In genomic region chr9:134136117-134136996, GRCh38 we compare ENCODE assay signal across 8 cellular contexts. TPM values are rescaled to one million over a fixed set of nuclear protein-coding genes. Genes with fewer than 3 reads are reported as not detected.
DNase-seq lines count a peak whose midpoint lies in the region; ATAC-seq, FAIRE-seq and TF ChIP-seq lines count a peak whose summit lies in the region.

No MANE protein-coding gene starts in this region.

- 1% methylated on average over 22 of the region's 93 CpGs for WGBS in SK-N-SH (ENCODE audit: low lambda C conversion rate)

- H3K9me3 ChIP-seq in SK-N-SH (no peaks in the 10 kb centered on the region), mucosa of stomach (ENCODE audit: control insufficient read depth, low read length) (no peaks in the 10 kb centered on the region)
- H3K9me3 ChIP-seq in effector memory CD4-positive, alpha-beta T cell (ENCODE audit: control insufficient read depth, low read length): no peaks in the 10 kb centered on the region

- H3K79me2 ChIP-seq in SK-N-SH (ENCODE audit: insufficient read depth): peaks cover 45% of the 10 kb centered on the region

- DNase-seq in activated CD4-positive, CD25-positive, alpha-beta regulatory T cell (lab: John Stamatoyannopoulos, UW): no peak
- no peak for DNase-seq in SK-N-SH
- no peak for DNase-seq in effector memory CD4-positive, alpha-beta T cell
- peak; percentile 14 for DNase-seq in urothelium cell line (ENCODE audit: low spot score)

- H3K9me2 ChIP-seq in SK-N-SH: no peaks in the 10 kb centered on the region

- CTCF ChIA-PET in SK-N-SH (lab: Yijun Ruan, JAX): interaction anchor here (0.9 to 1.7 kb wide), 3 partner anchors 12 to 307 kb away, joined by 3 to 5 read pairs (median 5); partner anchors contain the start of gene BRD3OS

- H3K27me3 ChIP-seq in SK-N-SH (ENCODE audit: insufficient read depth) (no peaks in the 10 kb centered on the region), mucosa of stomach (ENCODE audit: control insufficient read depth, insufficient read depth, low read length) (no peaks in the 10 kb centered on the region)
- no peaks in the 10 kb centered on the region for H3K27me3 ChIP-seq in effector memory CD4-positive, alpha-beta T cell (replicated peaks; ENCODE audit: control insufficient read depth, insufficient read depth, low read length, poor library complexity, severe bottlenecking)

- H3K4me1 ChIP-seq in SK-N-SH (ENCODE audit: control insufficient read depth in 1 of 2, insufficient read depth in 2 of 2, low read depth in 1 of 2, low read length in 1 of 2): peaks cover 9 to 27% of the 10 kb centered on the region in 2 experiments; a peak in 2 of 4 replicates
- peaks cover 17% of the 10 kb centered on the region for H3K4me1 ChIP-seq in effector memory CD4-positive, alpha-beta T cell (ENCODE audit: control insufficient read depth, insufficient read depth, low read length, poor library complexity, severe bottlenecking)
- H3K4me1 ChIP-seq in mucosa of stomach (ENCODE audit: control insufficient read depth, insufficient read depth, low read length): peaks cover 31% of the 10 kb centered on the region

- ATAC-seq in activated CD4-positive, CD25-positive, alpha-beta regulatory T cell treated with anti-CD3 and anti-CD28 coated beads, Interleukin-2, amount 50 U/mL, for 24 hours: peak; percentile 7 to 18
- peak; percentile 22 for ATAC-seq in HG02798 (IDR thresholded peaks at IDR 0.05; ENCODE audit: poor library complexity, unreplicated experiment)
- no peak for ATAC-seq in HG03469 (IDR thresholded peaks at IDR 0.05; ENCODE audit: unreplicated experiment)

- peak overlapping the region; percentile 77 to 95 for H3K4me3 ChIP-seq in SK-N-SH (ENCODE audit: low read depth in 2 of 2, low read length in 1 of 2)
- H3K4me3 ChIP-seq in effector memory CD4-positive, alpha-beta T cell (ENCODE audit: insufficient read depth, low read depth, low read length, poor library complexity, severe bottlenecking): peak overlapping the region; percentile 75
- H3K4me3 ChIP-seq in mucosa of stomach (ENCODE audit: low read length): peak overlapping the region; percentile 67

- no peak for TF ChIP-seq RAD21 in SK-N-SH (IDR thresholded peaks at IDR 0.05; ENCODE audit: low read length)

- POLR2A ChIA-PET in SK-N-SH (lab: Yijun Ruan, JAX): interaction anchor here (0.6 to 1.1 kb wide), 3 partner anchors 11 to 70 kb away, joined by 3 read pairs; no protein-coding TSS in a partner anchor

- H3K36me3 ChIP-seq in SK-N-SH (replicated peaks in 1 of 2; ENCODE audit: control insufficient read depth in 1 of 2, insufficient read depth in 2 of 2, low read length in 1 of 2) (peaks cover 0 to 15% of the 10 kb centered on the region in 2 experiments), mucosa of stomach (ENCODE audit: control insufficient read depth, insufficient read depth, low read length) (no peaks in the 10 kb centered on the region)
- peaks cover 13% of the 10 kb centered on the region for H3K36me3 ChIP-seq in effector memory CD4-positive, alpha-beta T cell (ENCODE audit: control insufficient read depth, insufficient read depth, low read length)

- peaks cover 38% of the 10 kb centered on the region for H4K20me1 ChIP-seq in SK-N-SH (ENCODE audit: insufficient read depth)

- H3K9ac ChIP-seq in SK-N-SH (peak overlapping the region; percentile 91), mucosa of stomach (ENCODE audit: low read length) (peak overlapping the region; percentile 65)

- peak overlapping the region in 1 of 2 experiments; percentile 23; a peak in 1 of 4 replicates for H3K27ac ChIP-seq in SK-N-SH (ENCODE audit: low read depth in 2 of 2, low read length in 1 of 2)
- peak overlapping the region; percentile 30 for H3K27ac ChIP-seq in effector memory CD4-positive, alpha-beta T cell (ENCODE audit: insufficient read depth, low read length, poor library complexity, severe bottlenecking)

- TF ChIP-seq EP300 in SK-N-SH (IDR thresholded peaks at IDR 0.05; ENCODE audit: borderline replicate concordance in 1 of 2, low read depth in 1 of 2, low read length in 1 of 2): no peak

- no peaks in the 10 kb centered on the region for H3F3A ChIP-seq in SK-N-SH (replicated peaks; ENCODE audit: insufficient read depth)

- peak overlapping the region; percentile 97 for H3K4me2 ChIP-seq in SK-N-SH

- H2AFZ ChIP-seq in SK-N-SH (ENCODE audit: low read depth): no peak overlapping the region

- no peak for FAIRE-seq in urothelium cell line (lab: Jason Lieb, UNC)

- no peak for TF ChIP-seq CTCF in SK-N-SH (IDR thresholded peaks at IDR 0.05)

TF ChIP-seq in SK-N-SH, 30 proteins besides CTCF, POLR2A, EP300 and RAD21:
- TF ChIP-seq MAX (IDR thresholded peaks at IDR 0.05; ENCODE audit: low read depth) (no peak), ZBTB33 (IDR thresholded peaks at IDR 0.05; ENCODE audit: borderline replicate concordance, low read depth) (no peak), MXI1 (IDR thresholded peaks at IDR 0.05; ENCODE audit: low read depth, low read length) (no peak), FOXM1 (IDR thresholded peaks at IDR 0.05; ENCODE audit: low read depth) (no peak)

RNA-seq across cellular contexts. Expression of gene WDR5, which starts 0.5 kb away (rescaled TPM):
- 35.1 and 36.6 TPM in 2 replicates for polyA plus RNA-seq in SK-N-SH (2012; rRNA removed)
- polyA plus RNA-seq in SK-N-SH (2012; cell fraction: cytosol; rRNA removed): 24.3 and 32.1 TPM in 2 replicates
- polyA plus RNA-seq in SK-N-SH (2012; cell fraction: nucleus; rRNA removed): 61.4 and 63.3 TPM in 2 replicates

RNA-seq across cellular contexts. Expression of gene RNU6ATAC, which starts 28.0 kb away (rescaled TPM):
- not detected in 2 replicates for polyA plus RNA-seq in SK-N-SH (2012; rRNA removed)
- polyA plus RNA-seq in SK-N-SH (2012; cell fraction: cytosol; rRNA removed): not detected in 2 replicates
- polyA plus RNA-seq in SK-N-SH (2012; cell fraction: nucleus; rRNA removed): not detected in 2 replicates
